14 cellular contexts compared by ENCODE assay signal in genomic region chr4:110119880-110120279, GRCh38.
DNase-seq lines count a peak whose midpoint lies in the region; ATAC-seq and TF ChIP-seq lines count a peak whose summit lies in the region.
"Had no signal": no experiment of that assay in that cellular context is flagged by ENCODE, and none has a peak within 500 bp of the region (broad histone marks: within the 10 kb centered on the region; RNA-seq: fewer than 3 reads in every experiment).

No MANE protein-coding gene starts in this region.

- no peak for TF ChIP-seq CTCF in DND-41 (IDR thresholded peaks at IDR 0.05; ENCODE audit: borderline replicate concordance, extremely low read depth, low read length, poor library complexity, severe bottlenecking)
- TF ChIP-seq CTCF in mesothelial cell of epicardium (IDR thresholded peaks at IDR 0.05; ENCODE audit: unreplicated experiment): no peak

- WGBS in HUES64: 89% methylated on average over 1 of the region's 1 CpG

- peaks cover 23% of the 10 kb centered on the region for H3K4me1 Mint-ChIP-seq in mesothelial cell of epicardium

- H3K9me3 ChIP-seq in DND-41 (ENCODE audit: insufficient read depth, low read length, severe bottlenecking) (no peaks in the 10 kb centered on the region), HUES64 (ENCODE audit: insufficient read depth, low read depth, low read length) (no peaks in the 10 kb centered on the region)
- H3K9me3 ChIP-seq: heart right ventricle had no signal

- no peak overlapping the region; a peak in 1 of 4 replicates for H3K4me3 ChIP-seq in DND-41 (ENCODE audit: low read depth in 1 of 2, low read length in 2 of 2)
- no peak overlapping the region for H3K4me3 ChIP-seq in HUES64 (ENCODE audit: low read length)
- H3K4me3 ChIP-seq: heart right ventricle had no signal

- ATAC-seq in DND-41 (ENCODE audit: insufficient read depth, low read depth): peak; percentile 28; the same call in 1 of the 3 replicates
- no peak for ATAC-seq in GM18519 (IDR thresholded peaks at IDR 0.05; ENCODE audit: low FRiP score, unreplicated experiment)
- ATAC-seq: heart right ventricle had no signal

- no peaks in the 10 kb centered on the region for H3K27me3 ChIP-seq in DND-41 (ENCODE audit: insufficient read depth, low read length, poor library complexity)
- no peaks in the 10 kb centered on the region for H3K27me3 ChIP-seq in HUES64 (ENCODE audit: insufficient read depth, low read length)
- H3K27me3 ChIP-seq: heart right ventricle had no signal

- peak overlapping the region; percentile 18 for H3K4me3 Mint-ChIP-seq in mesothelial cell of epicardium
- H3K4me3 Mint-ChIP-seq: H9 had no signal

- H3K36me3 Mint-ChIP-seq in mesothelial cell of epicardium: peaks cover 5% of the 10 kb centered on the region

- H3K9me3 Mint-ChIP-seq in mesothelial cell of epicardium: peaks cover 4% of the 10 kb centered on the region
- H3K9me3 Mint-ChIP-seq: H9 had no signal

- H3K27me3 Mint-ChIP-seq in mesothelial cell of epicardium (ENCODE audit: low read depth): no peaks in the 10 kb centered on the region

- peaks cover 14% of the 10 kb centered on the region; the same call in 1 of the 2 replicates for H3K79me2 ChIP-seq in DND-41 (ENCODE audit: insufficient read depth, low read length)

- peak overlapping the region; percentile 89 for H3K27ac Mint-ChIP-seq in mesothelial cell of epicardium

- H3K27ac ChIP-seq in DND-41 (ENCODE audit: low read length): peak overlapping the region; percentile 53
- H3K27ac ChIP-seq in HUES64 (ENCODE audit: low read depth, low read length): 0 out of 2 replicates have a peak overlapping the region, but pooled peaks have one; percentile 23
- H3K27ac ChIP-seq: heart right ventricle had no signal

- H3K4me1 ChIP-seq in DND-41 (ENCODE audit: insufficient read depth, low read length) (peaks cover 19% of the 10 kb centered on the region), HUES64 (ENCODE audit: insufficient read depth, low read length) (peaks cover 16% of the 10 kb centered on the region)

- no peaks in the 10 kb centered on the region; the same call in 1 of the 2 replicates for H4K20me1 ChIP-seq in DND-41 (ENCODE audit: insufficient read depth, low read length)

- DNase-seq in DND-41 (no peak), dedifferentiated amniotic fluid mesenchymal stem cell (ENCODE audit: extremely low spot score) (peak; percentile 39), mesothelial cell of epicardium (ENCODE audit: low spot score in 2 of 2, unreplicated experiment in 2 of 2) (no peak), A172 (ENCODE audit: low spot score) (no peak), COLO668 (lab: John Stamatoyannopoulos, UW; ENCODE audit: unreplicated experiment) (no peak), NCI-H446 treated with DMSO at 0.1 percent for 48 hours (lab: John Stamatoyannopoulos, UW) (no peak)
- DNase-seq: activated T-cell treated with anti-CD3 and anti-CD28 coated beads for 4 hours; central memory CD4-positive, alpha-beta T cell; H9; heart right ventricle; NCI-H1436 treated with DMSO at 0.1 percent for 48 hours; T-helper 9 cell had no signal

- peaks cover 7% of the 10 kb centered on the region for H3K36me3 ChIP-seq in DND-41 (ENCODE audit: insufficient read depth, low read length)
- peaks cover 9% of the 10 kb centered on the region; the same call in 1 of the 2 replicates for H3K36me3 ChIP-seq in HUES64 (ENCODE audit: insufficient read depth, low read length)

- no peak overlapping the region; the same call in 1 of the 2 replicates for H2AFZ ChIP-seq in DND-41 (ENCODE audit: low read depth, low read length)

- H3K4me2 ChIP-seq in DND-41 (ENCODE audit: insufficient read depth, low read length): peak overlapping the region; percentile 41; the same call in 1 of the 2 replicates

- no peak overlapping the region for H3K9ac ChIP-seq in DND-41 (ENCODE audit: low read depth, low read length)
- H3K9ac ChIP-seq in HUES64 (ENCODE audit: low read depth, low read length): no peak overlapping the region
